In the genomic region with DNA sequence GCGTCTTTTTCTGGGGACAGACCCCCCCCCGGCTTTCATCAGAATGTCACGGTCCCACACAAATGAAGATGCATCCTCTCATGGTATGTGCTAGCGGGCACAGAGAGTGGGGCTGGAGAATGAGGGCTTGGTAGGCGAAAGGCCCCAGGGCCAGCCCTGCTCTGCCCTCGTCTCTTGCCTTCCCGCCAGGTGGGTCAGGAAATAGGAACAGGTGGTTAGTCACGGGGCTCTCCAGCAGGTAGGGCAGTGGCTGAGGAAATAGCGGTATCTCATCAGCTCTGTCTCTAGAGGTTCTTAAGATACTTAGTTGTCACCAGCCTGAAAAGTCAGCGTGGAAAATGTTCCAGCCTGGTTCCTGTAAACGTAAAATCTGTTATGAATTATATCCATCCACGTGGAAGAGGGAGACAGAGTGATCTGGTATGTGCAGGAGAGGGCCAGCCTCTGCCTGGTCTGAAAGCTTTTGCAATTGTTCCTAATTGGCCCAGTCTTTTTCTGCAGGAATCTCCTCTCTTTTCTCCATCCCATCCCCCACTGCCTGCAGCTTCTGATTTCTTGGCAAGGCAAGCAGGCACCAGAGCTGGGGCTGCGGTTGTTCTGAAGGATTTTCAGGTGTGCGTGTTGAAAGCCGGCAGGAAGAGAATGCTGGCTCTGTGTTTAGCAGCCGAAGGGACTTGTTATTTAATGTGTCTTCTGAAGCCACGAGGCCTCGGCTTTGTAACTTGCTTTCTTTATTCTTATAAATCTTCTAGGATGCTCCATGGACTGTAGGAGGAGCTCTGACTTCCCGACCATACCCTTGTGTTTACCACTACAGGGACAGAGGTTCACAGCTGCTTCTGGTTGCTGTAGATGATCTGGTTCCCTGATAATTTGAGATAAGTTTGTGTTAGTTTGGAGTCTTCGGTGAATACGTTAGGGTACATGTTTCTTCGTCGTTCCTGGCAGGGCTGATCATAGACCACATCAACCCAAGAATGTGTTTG, we compare ENCODE assay signal across 1 cellular context.
A peak's percentile ranks its signal among the peaks of the same experiment; 100 is the strongest.
TF ChIP-seq lines count a peak whose summit lies in the region.

No MANE protein-coding gene starts in this region.

TF ChIP-seq in WTC11, 78 proteins besides CTCF, POLR2A, EP300 and RAD21 (continued from another document):
- 0 out of 2 replicates have a peak, but pooled peaks have one; percentile 58 for TF ChIP-seq ETV6 (CRISPR knock-in tag; IDR thresholded peaks at IDR 0.05)
